ENCODE assay signal across 15 cellular contexts in genomic region chr2:240604939-240605716, GRCh38. TPM values are rescaled to one million over a fixed set of nuclear protein-coding genes. Genes with fewer than 3 reads are reported as not detected.
A peak's percentile ranks its signal among the peaks of the same experiment; 100 is the strongest.
DNase-seq lines count a peak whose midpoint lies in the region; FAIRE-seq and TF ChIP-seq lines count a peak whose summit lies in the region.
"Had no signal": no experiment of that assay in that cellular context is flagged by ENCODE, and none has a peak within 500 bp of the region (broad histone marks: within the 10 kb centered on the region; RNA-seq: fewer than 3 reads in every experiment).

No MANE protein-coding gene starts in this region.

- no peak overlapping the region for H4K91ac ChIP-seq in H1 (replicated peaks; ENCODE audit: insufficient read length, low read length)

- peak overlapping the region; percentile 45; the same call in 1 of the 2 replicates for H4K8ac ChIP-seq in H1 (ENCODE audit: extremely low read depth, insufficient read depth, low read length)

- DNase-seq in Caco-2 (peak; percentile 66 to 83), GM13977 (ENCODE audit: low spot score) (peak; percentile 16), H1 (ENCODE audit: low read depth in 1 of 2, low spot score in 2 of 2) (no peak), ovary (peak in 3 of 5 donors; percentile 13 to 31 (median 14)), C1 segment of cervical spinal cord (lab: John Stamatoyannopoulos, UW) (no peak), DMS114 treated with DMSO at 0.1 percent for 48 hours (lab: John Stamatoyannopoulos, UW; ENCODE audit: unreplicated experiment) (no peak), NCI-H2029 (lab: John Stamatoyannopoulos, UW) (no peak), urothelium cell line (ENCODE audit: low spot score) (no peak)
- DNase-seq: effector CD8-positive, alpha-beta T cell; stimulated activated naive CD4-positive, alpha-beta T cell treated with Interleukin-2 at 50 U/mL for 16 hours had no signal

- peak overlapping the region; percentile 42; the same call in 1 of the 2 replicates for H2AFZ ChIP-seq in H1 (ENCODE audit: low read length)

- 88% methylated on average over 19 of the region's 19 CpGs; no CpG with 5 or more reads in 1 of the 2 experiments for WGBS in H1 (ENCODE audit: extremely low coverage in 1 of 2, insufficient coverage in 1 of 2, insufficient read length in 1 of 2, insufficient replicate concordance in 2 of 2, low coverage in 1 of 2, low lambda C conversion rate in 2 of 2, missing lambda C conversion rate in 1 of 2), 2 experiments
- WGBS in ovary, 3 donors, result 85 to 90% (median 89%) methylated on average over 19 of the region's 19 CpGs

- H3K14ac ChIP-seq in H1 (ENCODE audit: insufficient read length), result no peak overlapping the region

- no peak overlapping the region for H3K9ac ChIP-seq in H1 (replicated peaks in 1 of 4; ENCODE audit: extremely low read depth in 1 of 4, low read depth in 3 of 4, low read length in 3 of 4)

- H3K79me2 ChIP-seq in H1 (ENCODE audit: control insufficient read depth in 1 of 2, insufficient read depth in 2 of 2, low read length in 2 of 2), result no peaks in the 10 kb centered on the region

- no peaks in the 10 kb centered on the region for H3K9me3 Mint-ChIP-seq in Caco-2 (ENCODE audit: unreplicated experiment)
- H3K9me3 Mint-ChIP-seq: activated T-helper 1 cell treated with anti-CD3 and anti-CD28 coated beads, Interleukin-12 subunit alpha, Interleukin-12 subunit beta, Interleukin-2, Interleukin-4 antibody, amounts not matched to agents 30 ng/mL and 10 ng/mL and 1 ng/mL, durations not matched to agents 14 hours and 24 hours and 36 hours; CD4-positive, alpha-beta T cell; T-helper 1 cell treated with Interleukin-12 subunit alpha and Interleukin-12 subunit beta and Interleukin-4 antibody, amounts not matched to agents 30 μg/mL and 1 μg/mL, for 36 hours had no signal

- H3K4me1 ChIP-seq in Caco-2, result no peaks in the 10 kb centered on the region
- no peaks in the 10 kb centered on the region for H3K4me1 ChIP-seq in H1 (replicated peaks in 1 of 4; ENCODE audit: control insufficient read depth in 3 of 4, insufficient read depth in 4 of 4, low read length in 3 of 4)
- H3K4me1 ChIP-seq in ovary (ENCODE audit: insufficient read depth), result no peaks in the 10 kb centered on the region

- H3K36me3 Mint-ChIP-seq in Caco-2 (ENCODE audit: insufficient read depth, unreplicated experiment), result peaks cover 12% of the 10 kb centered on the region

- 0 out of 2 replicates have a peak overlapping the region, but pooled peaks have one; percentile 27 for H2BK12ac ChIP-seq in H1 (ENCODE audit: low read depth, low read length)

- POLR2A ChIA-PET in Caco-2 (lab: Charles Lee), result interaction anchor here (0.6 to 3.5 kb wide), 4 partner anchors 12 to 349 kb away, joined by 3 to 31 read pairs (median 3); partner anchors contain the start of gene CAPN10
- POLR2A ChIA-PET in H1 (lab: Charles Lee; ENCODE audit: partially characterized antibody), result no interaction called here

- peaks cover 8% of the 10 kb centered on the region for H3K4me1 Mint-ChIP-seq in Caco-2 (ENCODE audit: low read depth, unreplicated experiment)

- no peak overlapping the region for H3K4ac ChIP-seq in H1 (replicated peaks; ENCODE audit: insufficient read length, low read depth, low read length)

- H3K27me3 Mint-ChIP-seq in Caco-2 (ENCODE audit: insufficient read depth, unreplicated experiment), result no peaks in the 10 kb centered on the region
- H3K27me3 Mint-ChIP-seq: CD4-positive, alpha-beta T cell had no signal

- H3K56ac ChIP-seq in H1 (replicated peaks; ENCODE audit: insufficient read length, low read depth, low read length), result no peak overlapping the region

- FAIRE-seq in H1 (lab: Jason Lieb, UNC), result no peak
- no peak for FAIRE-seq in urothelium cell line (lab: Jason Lieb, UNC)

- H3K27me3 ChIP-seq in Caco-2 (replicated peaks; ENCODE audit: control insufficient read depth, insufficient read depth, low read length) (no peaks in the 10 kb centered on the region), H1 (replicated peaks in 1 of 4; ENCODE audit: control insufficient read depth in 3 of 4, extremely low read depth in 1 of 4, insufficient read depth in 3 of 4, low read length in 3 of 4) (0 out of 7 replicates have a peak, but pooled peaks cover 0 to 2% (median 0%) of the 10 kb centered on the region in 4 experiments), ovary (no peaks in the 10 kb centered on the region)
- H3K27me3 ChIP-seq: body of pancreas had no signal

- peak overlapping the region; percentile 78 for H3K4me3 Mint-ChIP-seq in Caco-2 (ENCODE audit: unreplicated experiment)
- H3K4me3 Mint-ChIP-seq: activated T-helper 1 cell treated with anti-CD3 and anti-CD28 coated beads, Interleukin-12 subunit alpha, Interleukin-12 subunit beta, Interleukin-2, Interleukin-4 antibody, amounts not matched to agents 30 ng/mL and 10 ng/mL and 1 ng/mL, durations not matched to agents 14 hours and 24 hours and 36 hours; CD4-positive, alpha-beta T cell; T-helper 1 cell treated with Interleukin-12 subunit alpha and Interleukin-12 subunit beta and Interleukin-4 antibody, amounts not matched to agents 30 μg/mL and 1 μg/mL, for 36 hours had no signal

- TF ChIP-seq CTCF in Caco-2 (IDR thresholded peaks at IDR 0.05; ENCODE audit: insufficient read depth in 1 of 2, low read depth in 1 of 2, low read length in 1 of 2, severe bottlenecking in 1 of 2, unreplicated experiment in 1 of 2), result no peak
- no peak for TF ChIP-seq CTCF in GM13977 (IDR thresholded peaks at IDR 0.05; ENCODE audit: extremely low read depth, insufficient read depth, missing control alignments)
- no peak for TF ChIP-seq CTCF in H1 (IDR thresholded peaks at IDR 0.05; ENCODE audit: control extremely low read depth in 1 of 3, insufficient read depth in 1 of 3, low read depth in 1 of 3, low read length in 3 of 3)
- TF ChIP-seq CTCF in ovary (IDR thresholded peaks at IDR 0.05), result no peak

- H2BK15ac ChIP-seq in H1 (ENCODE audit: low read length), result no peak overlapping the region

- no peak overlapping the region for H4K5ac ChIP-seq in H1 (ENCODE audit: insufficient read length, low read depth, low read length)

- no peaks in the 10 kb centered on the region for H3K79me1 ChIP-seq in H1 (ENCODE audit: low read depth, low read length)

- H3K27ac ChIP-seq in H1 (ENCODE audit: low read depth, low read length) (no peak overlapping the region), ovary (no peak overlapping the region)
- H3K27ac ChIP-seq: HL-60 had no signal

- TF ChIP-seq EP300 in H1 (IDR thresholded peaks at IDR 0.05; ENCODE audit: borderline replicate concordance in 1 of 2, low read depth in 2 of 2, low read length in 2 of 2) (no peak), ovary (IDR thresholded peaks at IDR 0.05) (no peak)

- H2BK20ac ChIP-seq in H1 (ENCODE audit: low read length), result no peak overlapping the region

- no peak overlapping the region for H3K23ac ChIP-seq in H1 (ENCODE audit: insufficient read length)

- H2BK5ac ChIP-seq in H1 (ENCODE audit: low read depth, low read length), result no peak overlapping the region

- H3K4me2 ChIP-seq in H1 (ENCODE audit: insufficient read depth in 1 of 2, low read depth in 2 of 2, low read length in 2 of 2), result no peak overlapping the region

- intact Hi-C loops in Caco-2 (cut with micrococcal nuclease; ENCODE audit: unreplicated experiment) (loop anchor here (1.0 kb wide), 1 partner anchor 19 kb away; the partner anchor contains the start of gene CAPN10), ovary (cut with DNase I) (no loop called here)

- in situ Hi-C loops in GM13977 (cut with MboI; ENCODE audit: low pct_unique_long_range_greater_than_20kb, low sequenced_read_pairs, unreplicated experiment), result no loop called here

- H3K4me3 ChIP-seq in Caco-2 (ENCODE audit: low read depth, low read length) (peak overlapping the region; percentile 77), H1 (ENCODE audit: extremely low read depth in 1 of 4, insufficient read depth in 2 of 4, low read depth in 3 of 4, low read length in 4 of 4) (no peak overlapping the region), ovary (peak overlapping the region; percentile 13)
- H3K4me3 ChIP-seq: body of pancreas had no signal

- H3K9me3 ChIP-seq in Caco-2, result no peaks in the 10 kb centered on the region
- no peaks in the 10 kb centered on the region for H3K9me3 ChIP-seq in H1 (ENCODE audit: insufficient read depth in 2 of 2, low read depth in 1 of 2, low read length in 1 of 2)
- H3K9me3 ChIP-seq in ovary, result no peaks in the 10 kb centered on the region
- H3K9me3 ChIP-seq: body of pancreas had no signal

- no TSS peak for BruUV-seq in Caco-2 (replicated peaks; lab: Mats Ljungman, UMichigan)

- CTCF ChIA-PET in Caco-2 (lab: Charles Lee), result interaction anchor here (1.1 to 2.0 kb wide), 2 partner anchors 12 to 19 kb away, joined by 8 to 12 read pairs; partner anchors contain the start of gene CAPN10
- CTCF ChIA-PET in H1 (lab: Charles Lee; ENCODE audit: partially characterized antibody), result interaction anchor here (1.0 to 3.2 kb wide), 10 partner anchors 8 to 146 kb away, joined by 3 to 17 read pairs (median 3); partner anchors contain the start of gene CAPN10

- H3K23me2 ChIP-seq in H1 (ENCODE audit: low read depth, low read length), result no peaks in the 10 kb centered on the region

- H3K27ac Mint-ChIP-seq in Caco-2 (ENCODE audit: unreplicated experiment), result peak overlapping the region; percentile 79
- H3K27ac Mint-ChIP-seq: CD4-positive, alpha-beta T cell; T-helper 1 cell treated with Interleukin-12 subunit alpha and Interleukin-12 subunit beta and Interleukin-4 antibody, amounts not matched to agents 30 μg/mL and 1 μg/mL, for 36 hours had no signal

- no peak for TF ChIP-seq POLR2A in H1 (IDR thresholded peaks at IDR 0.05; ENCODE audit: control extremely low read depth in 1 of 2, low read depth in 2 of 2, low read length in 2 of 2)
- no peak for TF ChIP-seq POLR2A in ovary (IDR thresholded peaks at IDR 0.05)

- TF ChIP-seq RAD21 in H1 (IDR thresholded peaks at IDR 0.05 in 1 of 2, conservative IDR thresholded peaks at IDR 0.05 in 1 of 2; ENCODE audit: low read depth in 2 of 2, low read length in 2 of 2), result no peak

- H3K36me3 ChIP-seq in Caco-2 (ENCODE audit: control insufficient read depth, insufficient read depth, low read length) (no peaks in the 10 kb centered on the region; the same call in 1 of the 2 replicates), H1 (ENCODE audit: control insufficient read depth in 2 of 4, insufficient read depth in 4 of 4, low read length in 3 of 4) (no peaks in the 10 kb centered on the region; a peak in 1 of 8 replicates), ovary (no peaks in the 10 kb centered on the region)

- H2AK5ac ChIP-seq in H1 (ENCODE audit: low read depth, low read length), result no peak overlapping the region

- H2BK120ac ChIP-seq in H1 (replicated peaks; ENCODE audit: low read depth, low read length), result no peak overlapping the region

- peaks cover 0 to 4% of the 10 kb centered on the region in 2 experiments for H4K20me1 ChIP-seq in H1 (replicated peaks in 1 of 2; ENCODE audit: control insufficient read depth in 1 of 2, insufficient read depth in 2 of 2, low read length in 2 of 2)

- H3K18ac ChIP-seq in H1 (ENCODE audit: extremely low read depth, low read length), result no peak overlapping the region

RNA-seq across cellular contexts. Expression of gene CAPN10, which starts 18.6 kb away (rescaled TPM):
- 27.8 and 30.9 TPM in 2 replicates for total RNA-seq in Caco-2 (2022)
- 39.8 and 40.7 TPM in 2 replicates for total RNA-seq in H1 (2021; fragmentation: NEBNext Ultra II Directional; extraction: Animal tissue kit (Norgen Biotek cat#: 25700))
- polyA plus RNA-seq in H1 (2011; rRNA removed), result 30.7 and 44.5 TPM in 2 replicates
- 44.8 TPM for polyA plus RNA-seq in H1 (2011; cell fraction: cytosol; rRNA removed)
- 302 TPM for polyA plus RNA-seq in H1 (2011; cell fraction: nucleus; rRNA removed)
- 32.9 to 47.0 TPM (median 38.8 TPM) in 4 replicates for polyA plus RNA-seq in H1 (2012, experiment 1 of 2)
- 20.9 TPM for polyA plus RNA-seq in H1 (2012, experiment 2 of 2)
- polyA plus RNA-seq in H1 (2013, experiment 1 of 2), result 23.2 TPM
- 19.7 TPM for polyA plus RNA-seq in H1 (2013, experiment 2 of 2)
- 12.4 and 12.5 TPM in 2 replicates for polyA minus RNA-seq in H1 (2011; rRNA and poly(A)+ RNA removed)
- polyA minus RNA-seq in H1 (2011; cell fraction: cytosol; rRNA and poly(A)+ RNA removed), result 21.1 TPM
- 62.2 TPM for polyA minus RNA-seq in H1 (2011; cell fraction: nucleus; rRNA and poly(A)+ RNA removed)
- 10 to 100 TPM; 15.5 to 34.3 (median 26.8) TPM for total RNA-seq in ovary
- polyA plus RNA-seq in ovary, result 10 to 100 TPM in 1 of 2 donors, 1 to 10 TPM in 1; 2.2 to 21.7 TPM

RNA-seq across cellular contexts. Expression of gene GPR35, which starts 20.2 kb away (rescaled TPM):
- total RNA-seq in Caco-2 (2022) (21.3 and 21.5 TPM in 2 replicates), ovary (1 to 10 TPM; 2.1 to 4.2 (median 2.5) TPM)
- 0.29 TPM in 1 of 2 replicates, not detected in the other for total RNA-seq in H1 (2021; fragmentation: NEBNext Ultra II Directional; extraction: Animal tissue kit (Norgen Biotek cat#: 25700))
- polyA plus RNA-seq in H1 (2011; rRNA removed) (0.47 and 0.67 TPM in 2 replicates), ovary (1 to 10 TPM in 1 of 2 donors, under 1 TPM in 1; 0.27 to 2.2 TPM)
- 0.70 TPM for polyA plus RNA-seq in H1 (2011; cell fraction: cytosol; rRNA removed)
- 2.6 TPM for polyA plus RNA-seq in H1 (2011; cell fraction: nucleus; rRNA removed)
- 0.23 to 0.51 TPM (median 0.37 TPM) in 4 replicates for polyA plus RNA-seq in H1 (2012, experiment 1 of 2)
- polyA plus RNA-seq in H1 (2012, experiment 2 of 2), result 0.29 TPM
- polyA plus RNA-seq in H1 (2013, experiment 1 of 2), result 0.24 TPM
- polyA plus RNA-seq in H1 (2013, experiment 2 of 2), result 0.13 TPM
- polyA minus RNA-seq in H1 (2011; rRNA and poly(A)+ RNA removed), result not detected in 2 replicates
- polyA minus RNA-seq in H1 (2011; cell fraction: cytosol; rRNA and poly(A)+ RNA removed), result not detected
- 0.30 TPM for polyA minus RNA-seq in H1 (2011; cell fraction: nucleus; rRNA and poly(A)+ RNA removed)

RNA-seq across cellular contexts. Expression of gene RNPEPL1, which starts 36.8 kb away (rescaled TPM):
- total RNA-seq in Caco-2 (2022), result 22.6 and 25.6 TPM in 2 replicates
- 11.3 and 11.7 TPM in 2 replicates for total RNA-seq in H1 (2021; fragmentation: NEBNext Ultra II Directional; extraction: Animal tissue kit (Norgen Biotek cat#: 25700))
- polyA plus RNA-seq in H1 (2011; rRNA removed), result 9.0 and 13.5 TPM in 2 replicates
- polyA plus RNA-seq in H1 (2011; cell fraction: cytosol; rRNA removed), result 7.2 TPM
- 23.2 TPM for polyA plus RNA-seq in H1 (2011; cell fraction: nucleus; rRNA removed)
- polyA plus RNA-seq in H1 (2012, experiment 1 of 2), result 7.1 to 11.6 TPM (median 11.6 TPM) in 4 replicates
- 12.3 TPM for polyA plus RNA-seq in H1 (2012, experiment 2 of 2)
- 7.8 TPM for polyA plus RNA-seq in H1 (2013, experiment 1 of 2)
- 8.7 TPM for polyA plus RNA-seq in H1 (2013, experiment 2 of 2)
- 3.0 and 3.4 TPM in 2 replicates for polyA minus RNA-seq in H1 (2011; rRNA and poly(A)+ RNA removed)
- 11.2 TPM for polyA minus RNA-seq in H1 (2011; cell fraction: cytosol; rRNA and poly(A)+ RNA removed)
- polyA minus RNA-seq in H1 (2011; cell fraction: nucleus; rRNA and poly(A)+ RNA removed), result 10.5 TPM
- 10 to 100 TPM; 15.1 to 25.2 (median 23.2) TPM for total RNA-seq in ovary
- 10 to 100 TPM in 1 of 2 donors, 1 to 10 TPM in 1; 3.5 to 27.3 TPM for polyA plus RNA-seq in ovary

RNA-seq across cellular contexts. Expression of gene DUSP28, which starts 45.0 kb away (rescaled TPM):
- 2.2 and 2.3 TPM in 2 replicates for total RNA-seq in Caco-2 (2022)
- total RNA-seq in H1 (2021; fragmentation: NEBNext Ultra II Directional; extraction: Animal tissue kit (Norgen Biotek cat#: 25700)), result 1.3 and 2.1 TPM in 2 replicates
- polyA plus RNA-seq in H1 (2011; rRNA removed), result 2.3 and 3.3 TPM in 2 replicates
- polyA plus RNA-seq in H1 (2011; cell fraction: cytosol; rRNA removed), result 2.8 TPM
- polyA plus RNA-seq in H1 (2011; cell fraction: nucleus; rRNA removed), result 2.2 TPM
- 1.6 to 2.9 TPM (median 1.9 TPM) in 4 replicates for polyA plus RNA-seq in H1 (2012, experiment 1 of 2)
- polyA plus RNA-seq in H1 (2012, experiment 2 of 2), result 2.8 TPM
- polyA plus RNA-seq in H1 (2013, experiment 1 of 2), result 1.5 TPM
- 1.8 TPM for polyA plus RNA-seq in H1 (2013, experiment 2 of 2)
- 1.1 and 4.7 TPM in 2 replicates for polyA minus RNA-seq in H1 (2011; rRNA and poly(A)+ RNA removed)
- polyA minus RNA-seq in H1 (2011; cell fraction: cytosol; rRNA and poly(A)+ RNA removed), result 0.88 TPM
- 7.1 TPM for polyA minus RNA-seq in H1 (2011; cell fraction: nucleus; rRNA and poly(A)+ RNA removed)
- 1 to 10 TPM; 2.7 to 9.9 (median 4.3) TPM for total RNA-seq in ovary
- 1 to 10 TPM; 4.0 to 5.3 TPM for polyA plus RNA-seq in ovary

RNA-seq across cellular contexts. Expression of gene ANKMY1, which starts 47.3 kb away (rescaled TPM):
- total RNA-seq in Caco-2 (2022) (12.2 and 16.6 TPM in 2 replicates), ovary (10 to 100 TPM; 13.7 to 24.2 (median 21.6) TPM)
- 4.5 and 5.4 TPM in 2 replicates for total RNA-seq in H1 (2021; fragmentation: NEBNext Ultra II Directional; extraction: Animal tissue kit (Norgen Biotek cat#: 25700))
- polyA plus RNA-seq in H1 (2011; rRNA removed) (4.8 and 6.4 TPM in 2 replicates), ovary (10 to 100 TPM; 11.5 to 13.8 TPM)
- 5.1 TPM for polyA plus RNA-seq in H1 (2011; cell fraction: cytosol; rRNA removed)
- polyA plus RNA-seq in H1 (2011; cell fraction: nucleus; rRNA removed), result 10.3 TPM
- 3.3 to 4.5 TPM (median 4.0 TPM) in 4 replicates for polyA plus RNA-seq in H1 (2012, experiment 1 of 2)
- 4.1 TPM for polyA plus RNA-seq in H1 (2012, experiment 2 of 2)
- polyA plus RNA-seq in H1 (2013, experiment 1 of 2), result 1.4 TPM
- polyA plus RNA-seq in H1 (2013, experiment 2 of 2), result 2.1 TPM
- 8.1 and 10.0 TPM in 2 replicates for polyA minus RNA-seq in H1 (2011; rRNA and poly(A)+ RNA removed)
- 3.9 TPM for polyA minus RNA-seq in H1 (2011; cell fraction: cytosol; rRNA and poly(A)+ RNA removed)
- polyA minus RNA-seq in H1 (2011; cell fraction: nucleus; rRNA and poly(A)+ RNA removed), result 15.7 TPM

Comparison
In these comparisons a context has a peak if more than half of its experiments do, and no peak if none do; other contexts are left out.
1. DNase-seq: peak in Caco-2 (2 of 2), GM13977 (single experiment) and ovary (3 of 5); none in H1 (0 of 2), C1 segment of cervical spinal cord (0 of 14), DMS114 treated with DMSO at 0.1 percent for 48 hours (single experiment), NCI-H2029 (single experiment) and urothelium cell line (single experiment).
2. H3K4me3 ChIP-seq: peak in Caco-2 (single experiment) and ovary (single experiment); none in H1 (0 of 4).